20 cellular contexts compared by ENCODE assay signal in genomic region chr12:98587084-98587483, GRCh38.
DNase-seq lines count a peak whose midpoint lies in the region; ATAC-seq lines count a peak whose summit lies in the region.
"Had no signal": no experiment of that assay in that cellular context is flagged by ENCODE, and none has a peak within 500 bp of the region (broad histone marks: within the 10 kb centered on the region; RNA-seq: fewer than 3 reads in every experiment).

No MANE protein-coding gene starts in this region.

- ATAC-seq in GM21447 (IDR thresholded peaks at IDR 0.05; ENCODE audit: unreplicated experiment) (no peak), HG03457 (IDR thresholded peaks at IDR 0.05; ENCODE audit: unreplicated experiment) (no peak)
- ATAC-seq: activated naive CD4-positive, alpha-beta T cell treated with anti-CD3 and anti-CD28 coated beads, Interleukin-2, amount 50 U/mL, for 72 hours; left lung; stimulated activated naive B cell treated with anti-CD40 and anti-IgM and Interleukin-4, amounts not matched to agents 10 μg/mL and 1 μg/mL and 100 μg/mL, for 72 hours had no signal

- peak; percentile 35 for DNase-seq in NCI-H1105 (lab: John Stamatoyannopoulos, UW)
- peak; percentile 84 to 89 for DNase-seq in NCI-H187 (lab: John Stamatoyannopoulos, UW)
- DNase-seq in NCI-H526 treated with DMSO at 0.1 percent for 48 hours (lab: John Stamatoyannopoulos, UW), result peak; percentile 16
- DNase-seq in islet precursor cell, result peak; percentile 46
- no peak for DNase-seq in hepatic stellate cell (ENCODE audit: low spot score)
- DNase-seq: activated CD4-positive, alpha-beta memory T cell treated with anti-CD3 and anti-CD28 coated beads, Interleukin-2, amount 10 ng/mL, durations not matched to agents 7 days and 5 days; activated CD4-positive, CD25-positive, alpha-beta regulatory T cell treated with anti-CD3 and anti-CD28 coated beads, Interleukin-2, amount 50 U/mL, for 72 hours; activated CD8-positive, alpha-beta memory T cell treated with anti-CD3 and anti-CD28 coated beads, Interleukin-2, amount 50 U/mL, for 48 hours; caudate nucleus; KG1; left lung; mesendoderm; MM.1S; NCI-H1694 treated with DMSO at 0.1 percent for 48 hours; NCI-H446 treated with DMSO at 0.1 percent for 48 hours; stimulated activated CD4-positive, alpha-beta T cell treated with anti-CD3 and anti-CD28 coated beads, Interleukin-15, amount 100 ng/mL, for 24 hours; stimulated activated naive B cell treated with anti-CD40 and anti-IgM and Interleukin-4, amounts not matched to agents 10 μg/mL and 1 μg/mL and 100 μg/mL, for 72 hours had no signal
